Comparison of ENCODE assay signal across 26 cellular contexts in the genomic region with DNA sequence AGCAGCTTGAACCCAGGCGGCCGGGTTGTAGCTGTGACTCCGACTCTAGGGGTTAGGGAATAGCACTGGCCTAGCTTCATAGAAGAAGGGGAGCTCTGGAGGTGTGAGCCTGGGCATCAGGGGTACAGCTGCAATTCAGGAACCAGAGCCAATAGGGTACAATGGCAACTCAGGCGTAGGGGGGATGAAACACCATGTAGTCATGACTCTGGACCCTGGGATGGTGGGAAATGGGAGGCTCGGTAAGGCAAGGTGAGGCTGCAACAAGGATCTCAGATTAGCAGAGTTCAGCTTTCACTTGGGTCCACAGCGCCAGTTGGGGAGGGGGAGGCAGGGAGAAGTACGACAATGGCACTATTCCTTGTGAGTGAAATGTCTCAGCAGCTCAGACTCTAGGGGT.
"Had no signal": no experiment of that assay in that cellular context is flagged by ENCODE, and none has a peak within 500 bp of the region (broad histone marks: within the 10 kb centered on the region; RNA-seq: fewer than 3 reads in every experiment).

No MANE protein-coding gene starts in this region.

- H3K27ac ChIP-seq: heart left ventricle, hepatocyte, left lung, lower lobe of right lung, neural progenitor cell, neutrophil, ovary, spleen, tibial nerve, upper lobe of right lung had no signal

- H3K4me1 ChIP-seq: heart left ventricle, left lung, lower lobe of right lung, neural progenitor cell, spleen, tibial nerve, upper lobe of right lung had no signal

- H3K36me3 ChIP-seq: heart left ventricle, left lung, lower lobe of right lung, neural progenitor cell, neutrophil, ovary, spleen, tibial nerve, upper lobe of right lung had no signal

- H3K9me3 ChIP-seq: neutrophil, ovary had no signal

- DNase-seq: heart left ventricle; kidney; left colon; left lung; lower lobe of right lung; mammary epithelial cell; mesenchymal stem cell; naive B cell; natural killer cell; nephron progenitor cell; occipital lobe; ovary; right cardiac atrium; small intestine; spleen; stimulated activated CD4-positive, alpha-beta T cell treated with anti-CD3 and anti-CD28 coated beads, Interleukin-4, amount 100 ng/mL, for 4 hours; stimulated activated naive CD4-positive, alpha-beta T cell treated with Interleukin-2 at 50 U/mL for 16 hours; stimulated activated naive CD8-positive, alpha-beta T cell treated with anti-CD3 and anti-CD28 coated beads, Interleukin-15, amount 100 ng/mL, for 72 hours; substantia nigra; upper lobe of right lung had no signal

- H3K4me3 ChIP-seq: heart left ventricle, hepatocyte, left lung, lower lobe of right lung, neural progenitor cell, ovary, spleen, tibial nerve, upper lobe of right lung had no signal

- H3K27me3 ChIP-seq: heart left ventricle, hepatocyte, left lung, neural progenitor cell, neutrophil, ovary, spleen, tibial nerve, upper lobe of right lung had no signal

- ATAC-seq: heart left ventricle; left colon; left lung; lower lobe of right lung; natural killer cell; right cardiac atrium; sciatic nerve; stimulated activated memory B cell treated with anti-CD40 and anti-IgM and Interleukin-4, amounts not matched to agents 10 μg/mL and 1 μg/mL and 100 μg/mL, for 72 hours; stimulated activated naive CD8-positive, alpha-beta T cell treated with anti-CD3 and anti-CD28 coated beads, Interleukin-15, amount 100 ng/mL, for 72 hours; upper lobe of right lung had no signal
